Comparison of ENCODE assay signal across 22 cellular contexts in the genomic region with DNA sequence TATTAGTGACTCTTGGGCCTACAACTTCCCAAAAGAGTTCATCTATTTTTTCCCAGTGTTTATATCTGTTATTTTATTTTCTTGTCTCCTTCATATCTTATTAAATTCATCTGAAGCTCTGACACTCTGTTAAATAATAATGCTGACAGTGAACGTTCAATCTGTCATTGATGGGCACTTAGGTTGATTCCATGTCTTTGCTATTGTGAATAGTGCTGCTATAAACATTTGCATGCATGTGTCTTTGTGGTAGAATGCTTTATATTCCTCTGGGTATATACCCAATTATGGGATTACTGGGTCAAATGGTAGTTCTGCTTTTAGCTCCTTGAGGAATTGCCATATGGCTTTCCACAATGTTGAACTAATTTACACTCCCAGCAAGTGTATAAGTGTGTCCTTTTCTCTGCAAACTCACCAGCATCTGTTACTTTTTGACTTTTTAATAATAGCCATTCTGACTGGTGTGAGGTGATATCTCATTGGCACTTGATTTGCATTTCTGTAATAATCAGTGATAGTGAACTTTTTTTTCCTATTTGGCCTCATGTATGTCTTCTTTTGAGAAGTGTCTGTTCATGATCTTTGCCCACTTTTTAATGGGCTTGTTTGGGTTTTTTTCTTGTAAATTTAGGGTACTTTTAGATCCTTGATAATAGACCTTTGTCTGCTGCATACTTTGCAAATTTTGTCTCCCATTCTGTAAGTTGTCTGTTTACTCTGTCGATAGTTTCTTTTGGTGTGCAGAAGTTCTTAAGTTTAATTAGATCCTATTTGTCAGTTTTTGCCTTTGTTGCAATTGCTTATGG.
"Had no signal": no experiment of that assay in that cellular context is flagged by ENCODE, and none has a peak within 500 bp of the region (broad histone marks: within the 10 kb centered on the region; RNA-seq: fewer than 3 reads in every experiment).

No MANE protein-coding gene starts in this region.

- H3K4me3 ChIP-seq: adrenal gland, body of pancreas, dorsolateral prefrontal cortex, gastrocnemius medialis, ovary, right lobe of liver, testis, transverse colon had no signal

- H3K27ac ChIP-seq: adrenal gland, body of pancreas, dorsolateral prefrontal cortex, gastrocnemius medialis, ovary, right lobe of liver, testis, transverse colon had no signal

- H3K9me3 ChIP-seq: body of pancreas, gastrocnemius medialis, ovary, right lobe of liver, testis, transverse colon had no signal

- H3K27me3 ChIP-seq: adrenal gland, body of pancreas, dorsolateral prefrontal cortex, gastrocnemius medialis, ovary, right lobe of liver, testis, transverse colon had no signal

- ATAC-seq: activated CD4-positive, alpha-beta T cell treated with anti-CD3 and anti-CD28 coated beads for 36 hours; body of pancreas; effector memory CD8-positive, alpha-beta T cell; gastrocnemius medialis; left cardiac atrium; left ventricle myocardium superior; right lobe of liver; stimulated activated naive CD8-positive, alpha-beta T cell treated with anti-CD3 and anti-CD28 coated beads, Interleukin-15, Interleukin-2, amounts not matched to agents 100 U/mL and 50 U/mL, for 24 hours had no signal

- H3K4me1 ChIP-seq: adrenal gland, body of pancreas, gastrocnemius medialis, right lobe of liver, testis, transverse colon had no signal

- DNase-seq: activated B cell treated with CpG ODN at 0.5 μM for 24 hours; activated CD4-positive, alpha-beta T cell treated with anti-CD3 and anti-CD28 coated beads for 36 hours; activated effector memory CD4-positive, alpha-beta T cell treated with Interleukin-2 at 50 U/mL for 16 hours; activated naive CD4-positive, alpha-beta T cell treated with Interleukin-2 at 50 U/mL for 16 hours; activated naive CD8-positive, alpha-beta T cell treated with anti-CD3 and anti-CD28 coated beads for 36 hours; adrenal gland; aorta; body of pancreas; dorsolateral prefrontal cortex; effector memory CD8-positive, alpha-beta T cell; erythroblast; gastrocnemius medialis; head of caudate nucleus; hippocampal formation; left cardiac atrium; left ventricle myocardium superior; ovary; right lobe of liver; stimulated activated CD4-positive, alpha-beta T cell treated with anti-CD3 and anti-CD28 coated beads, Interleukin-4, amount 100 ng/mL, for 1 hour; stimulated activated naive CD8-positive, alpha-beta T cell treated with anti-CD3 and anti-CD28 coated beads, Interleukin-15, Interleukin-2, amounts not matched to agents 100 U/mL and 50 U/mL, for 24 hours; testis; transverse colon had no signal

- H3K36me3 ChIP-seq: adrenal gland, gastrocnemius medialis, ovary, right lobe of liver, transverse colon had no signal
